8 cellular contexts compared by ENCODE assay signal in genomic region chr10:17257466-17258321, GRCh38. TPM values are rescaled to one million over a fixed set of nuclear protein-coding genes. Genes with fewer than 3 reads are reported as not detected.
DNase-seq lines count a peak whose midpoint lies in the region; ATAC-seq and TF ChIP-seq lines count a peak whose summit lies in the region.

No MANE protein-coding gene starts in this region.

- peak overlapping the region; percentile 55 for H3K4me3 Mint-ChIP-seq in chondrocyte (ENCODE audit: unreplicated experiment)

- ATAC-seq in left lobe of liver = peak; percentile 96

- no peaks in the 10 kb centered on the region for H3K27me3 Mint-ChIP-seq in chondrocyte (ENCODE audit: low read depth)

- H3K4me3 ChIP-seq in HFF-Myc (replicated peaks; ENCODE audit: low read depth, low read length) (no peak overlapping the region), WI38 (ENCODE audit: low read depth, low read length) (no peak overlapping the region)

- peaks cover 19% of the 10 kb centered on the region for H3K4me1 Mint-ChIP-seq in chondrocyte (ENCODE audit: low read depth)

- H3K36me3 Mint-ChIP-seq in chondrocyte (ENCODE audit: low read depth) = peaks cover 1% of the 10 kb centered on the region

- DNase-seq in NCI-H2196 (lab: John Stamatoyannopoulos, UW; ENCODE audit: unreplicated experiment) (peak; percentile 20), NCI-H2196 treated with DMSO at 0.1 percent for 48 hours (lab: John Stamatoyannopoulos, UW; ENCODE audit: unreplicated experiment) (no peak), HFF-Myc (ENCODE audit: extremely low read depth, low read depth) (no peak), NCI-H146 (lab: John Stamatoyannopoulos, UW) (peak; percentile 64), chondrocyte (ENCODE audit: low spot score) (no peak), left lobe of liver (ENCODE audit: low spot score) (peak; percentile 47)
- DNase-seq in stimulated activated CD4-positive, alpha-beta T cell treated with anti-CD3 and anti-CD28 coated beads, TNF-alpha, amount 100 ng/mL, for 24 hours (ENCODE audit: low read depth in 3 of 3) = peak; percentile 19 to 52 (median 25)

- H3K27ac Mint-ChIP-seq in chondrocyte (ENCODE audit: unreplicated experiment) = peak overlapping the region; percentile 74

- TF ChIP-seq CTCF in HFF-Myc (IDR thresholded peaks at IDR 0.05; ENCODE audit: low read depth, low read length, missing control alignments) (peak; percentile 70), WI38 (IDR thresholded peaks at IDR 0.05; ENCODE audit: low read depth, low read length) (peak; percentile 66), chondrocyte (IDR thresholded peaks at IDR 0.05) (peak; percentile 95)

- H3K9me3 Mint-ChIP-seq in chondrocyte (ENCODE audit: low read depth) = peaks cover 5% of the 10 kb centered on the region

RNA-seq across cellular contexts. Expression of gene VIM, which starts 29.7 kb away (rescaled TPM):
- total RNA-seq in chondrocyte = 2,627 to 4,580 TPM (median 4,556 TPM) in 3 replicates
- total RNA-seq in left lobe of liver = 55.4 TPM

RNA-seq across cellular contexts. Expression of gene TRDMT1, which starts 56.2 kb away (rescaled TPM):
- 3.1 to 6.4 TPM (median 4.7 TPM) in 3 replicates for total RNA-seq in chondrocyte
- 1.1 TPM for total RNA-seq in left lobe of liver

Comparison
In these comparisons a context has a peak if more than half of its experiments do, and no peak if none do; other contexts are left out.
1. DNase-seq: peak in NCI-H2196 (single experiment), NCI-H146 (single experiment), left lobe of liver (single experiment) and stimulated activated CD4-positive, alpha-beta T cell treated with anti-CD3 and anti-CD28 coated beads, TNF-alpha, amount 100 ng/mL, for 24 hours (3 of 3); none in NCI-H2196 treated with DMSO at 0.1 percent for 48 hours (single experiment), HFF-Myc (single experiment) and chondrocyte (single experiment).
2. RNA of gene VIM, which starts 29.7 kb away (total RNA-seq): 2,627 to 4,580 TPM in chondrocyte; 55.4 TPM in left lobe of liver (single experiment); every median in the first group is over 10 times any median in the second.
3. Peak in every context shown above with its lines, with median percentiles within 50 percentile points of each other: CTCF ChIP-seq.